ENCODE assay signal across 26 cellular contexts in the genomic region with DNA sequence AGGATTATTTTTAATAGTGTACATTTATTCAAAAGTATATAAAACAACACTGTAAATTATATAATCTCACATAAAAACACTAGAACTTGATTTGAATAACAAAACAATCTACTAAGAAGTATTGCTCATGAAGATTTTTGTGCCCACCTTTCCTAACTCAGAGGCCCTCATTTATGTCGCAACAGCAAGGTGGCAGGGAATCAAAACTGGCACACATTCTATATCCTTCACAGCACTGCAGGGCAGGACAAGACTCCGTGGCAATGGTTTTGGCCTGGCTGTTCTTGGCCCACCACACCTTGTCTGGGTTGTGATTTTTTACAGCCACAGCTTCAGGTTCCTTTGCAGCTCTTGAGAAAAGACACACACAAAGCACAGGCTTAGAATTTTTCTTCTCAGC. TPM values are rescaled to one million over a fixed set of nuclear protein-coding genes. Genes with fewer than 3 reads are reported as not detected.
"Had no signal": no experiment of that assay in that cellular context is flagged by ENCODE, and none has a peak within 500 bp of the region (broad histone marks: within the 10 kb centered on the region; RNA-seq: fewer than 3 reads in every experiment).

No MANE protein-coding gene starts in this region.

- H3K27ac ChIP-seq: ascending aorta had no signal

- DNase-seq: activated CD4-positive, alpha-beta T cell treated with anti-CD3 and anti-CD28 coated beads, Interleukin-2, amount 10 ng/mL, durations not matched to agents 24 days and 14 days; activated CD4-positive, alpha-beta T cell treated with anti-CD3 and anti-CD28 coated beads, Interleukin-2, amount 50 U/mL, for 4 hours; activated CD8-positive, alpha-beta T cell treated with anti-CD3 and anti-CD28 coated beads for 36 hours; activated gamma-delta T cell; activated naive CD4-positive, alpha-beta T cell treated with Interleukin-2 at 50 U/mL for 16 hours; activated naive CD8-positive, alpha-beta T cell treated with anti-CD3 and anti-CD28 coated beads, Interleukin-2, amount 10 ng/mL, durations not matched to agents 7 days and 5 days; activated T-cell treated with anti-CD3 and anti-CD28 coated beads, Interleukin-2, amount 50 U/mL, for 1 hour; activated T-cell treated with anti-CD3 and anti-CD28 coated beads, Interleukin-2, amount 50 U/mL, for 72 hours; amygdala; caudate nucleus; cerebellar nuclear complex; Karpas-422; MM.1S; NCI-H1092; NCI-H1436 treated with DMSO at 0.1 percent for 48 hours; NCI-H1694 treated with DMSO at 0.1 percent for 48 hours; NCI-H345; RPMI8226; T-cell; T-helper 17 cell; T-helper 9 cell had no signal

- ATAC-seq: activated CD8-positive, alpha-beta T cell treated with anti-CD3 and anti-CD28 coated beads for 36 hours; activated T-cell treated with anti-CD3 and anti-CD28 coated beads, Interleukin-2, amount 50 U/mL, for 72 hours; activated T-helper 17 cell treated with anti-CD3 and anti-CD28 coated beads, Interleukin-2, amount 50 U/mL, for 72 hours; Panc1; SK-N-SH treated with all-trans-retinoic acid at 6 μM for 48 hours; T-cell; T-helper 17 cell had no signal

- H3K27me3 ChIP-seq: ascending aorta had no signal

- H3K9me3 ChIP-seq: ascending aorta had no signal

- H3K4me3 ChIP-seq: ascending aorta had no signal

- H3K4me1 ChIP-seq: ascending aorta had no signal

- FAIRE-seq: bronchial epithelial cell had no signal

RNA-seq across cellular contexts. Expression of gene CUZD1, which starts 3.4 kb away (rescaled TPM):
- total RNA-seq: ascending aorta had no signal

RNA-seq across cellular contexts. Expression of gene FAM24B, which starts 30.3 kb away (rescaled TPM):
- total RNA-seq: ascending aorta had no signal
